ENCODE assay signal across 4 cellular contexts in genomic region chr11:69764918-69765317, GRCh38. TPM values are rescaled to one million over a fixed set of nuclear protein-coding genes. Genes with fewer than 3 reads are reported as not detected.
"Had no signal": no experiment of that assay in that cellular context is flagged by ENCODE, and none has a peak within 500 bp of the region (broad histone marks: within the 10 kb centered on the region; RNA-seq: fewer than 3 reads in every experiment).

No MANE protein-coding gene starts in this region.

RNA-seq across cellular contexts. Expression of gene FGF4, which starts 10.2 kb away (rescaled TPM):
- total RNA-seq: HT-29, HT1080, IMR-90 had no signal
- polyA plus RNA-seq: IgD-negative memory B cell, IMR-90 had no signal

RNA-seq across cellular contexts. Expression of gene FGF3, which starts 54.3 kb away (rescaled TPM):
- total RNA-seq: HT1080, IMR-90 had no signal
- polyA plus RNA-seq: IgD-negative memory B cell, IMR-90 had no signal
